17 cellular contexts compared by ENCODE assay signal in genomic region chr5:59923465-59923864, GRCh38. TPM values are rescaled to one million over a fixed set of nuclear protein-coding genes. Genes with fewer than 3 reads are reported as not detected.
DNase-seq lines count a peak whose midpoint lies in the region; ATAC-seq, FAIRE-seq and TF ChIP-seq lines count a peak whose summit lies in the region.
"Had no signal": no experiment of that assay in that cellular context is flagged by ENCODE, and none has a peak within 500 bp of the region (broad histone marks: within the 10 kb centered on the region; RNA-seq: fewer than 3 reads in every experiment).

No MANE protein-coding gene starts in this region.

- H4K91ac ChIP-seq in H1 (replicated peaks; ENCODE audit: insufficient read length, low read length), result no peak overlapping the region

- H3K36me3 Mint-ChIP-seq in neural progenitor cell, result no peaks in the 10 kb centered on the region
- H3K36me3 Mint-ChIP-seq: brain had no signal

- no peaks in the 10 kb centered on the region for H4K20me1 ChIP-seq in H1 (replicated peaks in 1 of 2; ENCODE audit: control insufficient read depth in 1 of 2, insufficient read depth in 2 of 2, low read length in 2 of 2)
- no peaks in the 10 kb centered on the region for H4K20me1 ChIP-seq in neural progenitor cell (ENCODE audit: low read depth)

- no peak overlapping the region for H3K4ac ChIP-seq in H1 (replicated peaks; ENCODE audit: insufficient read length, low read depth, low read length)

- H3K79me2 ChIP-seq in H1 (ENCODE audit: control insufficient read depth in 1 of 2, insufficient read depth in 2 of 2, low read length in 2 of 2), result no peaks in the 10 kb centered on the region
- no peaks in the 10 kb centered on the region for H3K79me2 ChIP-seq in neural progenitor cell (ENCODE audit: low read depth)

- DNase-seq in DMS53 (lab: John Stamatoyannopoulos, UW), result peak; percentile 35
- DNase-seq in DMS53 treated with DMSO at 0.1 percent for 48 hours (lab: John Stamatoyannopoulos, UW; ENCODE audit: unreplicated experiment), result no peak
- DNase-seq in LHCN-M2 (ENCODE audit: low read depth), result peak; percentile 54
- DNase-seq in H1 (ENCODE audit: low read depth in 1 of 2, low spot score in 2 of 2), result no peak
- peak; percentile 4 for DNase-seq in neural progenitor cell (ENCODE audit: low spot score)
- DNase-seq in ureter (ENCODE audit: low spot score), result no peak
- DNase-seq: 8988T; activated CD4-positive, alpha-beta T cell treated with anti-CD3 and anti-CD28 coated beads, Interleukin-2, amount 10 ng/mL, durations not matched to agents 7 days and 5 days; NCI-H446 treated with DMSO at 0.1 percent for 48 hours; PC-3; T-helper 17 cell; transverse colon had no signal

- no peaks in the 10 kb centered on the region for H3K4me1 Mint-ChIP-seq in neural progenitor cell
- H3K4me1 Mint-ChIP-seq: activated CD4-positive, alpha-beta T cell treated with anti-CD3 and anti-CD28 coated beads, Interleukin-2, amount 10 ng/mL, durations not matched to agents 7 days and 5 days; T-helper 17 cell had no signal

- H4K5ac ChIP-seq in H1 (ENCODE audit: insufficient read length, low read depth, low read length), result no peak overlapping the region

- H3K4me1 ChIP-seq in H1 (replicated peaks in 1 of 4; ENCODE audit: control insufficient read depth in 3 of 4, insufficient read depth in 4 of 4, low read length in 3 of 4) (peaks cover 0 to 5% (median 4%) of the 10 kb centered on the region in 4 experiments; a peak in 4 of 7 replicates), neural progenitor cell (no peaks in the 10 kb centered on the region)
- H3K4me1 ChIP-seq: transverse colon had no signal

- no peaks in the 10 kb centered on the region for H3K79me1 ChIP-seq in H1 (ENCODE audit: low read depth, low read length)

- 0 out of 2 replicates have a peak overlapping the region, but pooled peaks have one; percentile 3 for H2BK20ac ChIP-seq in H1 (ENCODE audit: low read length)

- no peaks in the 10 kb centered on the region for H3K9me3 Mint-ChIP-seq in neural progenitor cell
- H3K9me3 Mint-ChIP-seq: activated CD4-positive, alpha-beta T cell treated with anti-CD3 and anti-CD28 coated beads, Interleukin-2, amount 10 ng/mL, durations not matched to agents 7 days and 5 days; activated T-helper 2 cell treated with anti-CD3 and anti-CD28 coated beads, Interferon-gamma antibody, Interleukin-2, Interleukin-4, amounts not matched to agents 10 μg/mL and 5 μg/mL and 100 μg/mL, durations not matched to agents 14 hours and 24 hours and 36 hours; brain had no signal

- CTCF ChIA-PET in H1 (lab: Charles Lee; ENCODE audit: partially characterized antibody), result interaction anchor here (0.5 to 4.8 kb wide), 12 partner anchors 8 to 364 kb away, joined by 3 to 59 read pairs (median 4); partner anchors contain the start of gene PDE4D

- TF ChIP-seq CTCF in H1 (IDR thresholded peaks at IDR 0.05; ENCODE audit: control extremely low read depth in 1 of 3, insufficient read depth in 1 of 3, low read depth in 1 of 3, low read length in 3 of 3), result peak; percentile 20 to 65 (median 44)
- peak; percentile 20 for TF ChIP-seq CTCF in neural progenitor cell (IDR thresholded peaks at IDR 0.05)

- H2AFZ ChIP-seq in H1 (ENCODE audit: low read length) (no peak overlapping the region), neural progenitor cell (replicated peaks) (no peak overlapping the region)

- 0 out of 2 replicates have a peak overlapping the region, but pooled peaks have one; percentile 29 for H2BK12ac ChIP-seq in H1 (ENCODE audit: low read depth, low read length)

- H3K9ac ChIP-seq in H1 (replicated peaks in 1 of 4; ENCODE audit: extremely low read depth in 1 of 4, low read depth in 3 of 4, low read length in 3 of 4) (no peak overlapping the region), neural progenitor cell (no peak overlapping the region)

- ATAC-seq in GM18858 (IDR thresholded peaks at IDR 0.05; ENCODE audit: unreplicated experiment) (no peak), HG03135 (IDR thresholded peaks at IDR 0.05; ENCODE audit: unreplicated experiment) (no peak)
- ATAC-seq: PC-3, T-helper 17 cell had no signal

- POLR2A ChIA-PET in H1 (lab: Charles Lee; ENCODE audit: partially characterized antibody), result no interaction called here

- no peak overlapping the region for H3K18ac ChIP-seq in H1 (ENCODE audit: extremely low read depth, low read length)

- H3K4me3 Mint-ChIP-seq in neural progenitor cell, result no peak overlapping the region
- H3K4me3 Mint-ChIP-seq: activated CD4-positive, alpha-beta T cell treated with anti-CD3 and anti-CD28 coated beads, Interleukin-2, amount 10 ng/mL, durations not matched to agents 7 days and 5 days; brain; T-helper 17 cell had no signal

- no peak for FAIRE-seq in H1 (lab: Jason Lieb, UNC)

- no peak overlapping the region; the same call in 1 of the 2 replicates for H2BK15ac ChIP-seq in H1 (ENCODE audit: low read length)

- H3K9me3 ChIP-seq in H1 (ENCODE audit: insufficient read depth in 2 of 2, low read depth in 1 of 2, low read length in 1 of 2) (no peaks in the 10 kb centered on the region), neural progenitor cell (ENCODE audit: low read depth) (no peaks in the 10 kb centered on the region)
- H3K9me3 ChIP-seq: transverse colon had no signal

- no peaks in the 10 kb centered on the region for H3K23me2 ChIP-seq in H1 (ENCODE audit: low read depth, low read length)

- H4K8ac ChIP-seq in H1 (ENCODE audit: extremely low read depth, insufficient read depth, low read length), result no peak overlapping the region

- no peaks in the 10 kb centered on the region for H3F3A ChIP-seq in neural progenitor cell (ENCODE audit: low read depth)

- TF ChIP-seq EP300 in H1 (IDR thresholded peaks at IDR 0.05; ENCODE audit: borderline replicate concordance in 1 of 2, low read depth in 2 of 2, low read length in 2 of 2), result no peak

- H3K27ac ChIP-seq in H1 (ENCODE audit: low read depth, low read length), result no peak overlapping the region
- H3K27ac ChIP-seq in neural progenitor cell, result no peak overlapping the region
- H3K27ac ChIP-seq: transverse colon had no signal

- H2AK5ac ChIP-seq in H1 (ENCODE audit: low read depth, low read length), result no peak overlapping the region

- peak; percentile 83 to 85 for TF ChIP-seq RAD21 in H1 (IDR thresholded peaks at IDR 0.05 in 1 of 2, conservative IDR thresholded peaks at IDR 0.05 in 1 of 2; ENCODE audit: low read depth in 2 of 2, low read length in 2 of 2)

- no peaks in the 10 kb centered on the region; a peak in 3 of 7 replicates for H3K27me3 ChIP-seq in H1 (replicated peaks in 1 of 4; ENCODE audit: control insufficient read depth in 3 of 4, extremely low read depth in 1 of 4, insufficient read depth in 3 of 4, low read length in 3 of 4)
- H3K27me3 ChIP-seq in neural progenitor cell, result no peaks in the 10 kb centered on the region
- H3K27me3 ChIP-seq: transverse colon had no signal

- no peak for TF ChIP-seq POLR2A in H1 (IDR thresholded peaks at IDR 0.05; ENCODE audit: control extremely low read depth in 1 of 2, low read depth in 2 of 2, low read length in 2 of 2)

- no peak overlapping the region for H3K23ac ChIP-seq in H1 (ENCODE audit: insufficient read length)

- H3K4me3 ChIP-seq in H1 (ENCODE audit: extremely low read depth in 1 of 4, insufficient read depth in 2 of 4, low read depth in 3 of 4, low read length in 4 of 4) (no peak overlapping the region), neural progenitor cell (no peak overlapping the region)
- H3K4me3 ChIP-seq: lung, transverse colon had no signal

- no peak overlapping the region for H3K14ac ChIP-seq in H1 (ENCODE audit: insufficient read length)

- H2BK120ac ChIP-seq in H1 (replicated peaks; ENCODE audit: low read depth, low read length), result peak overlapping the region; percentile 78

- no peak overlapping the region for H2BK5ac ChIP-seq in H1 (ENCODE audit: low read depth, low read length)

- H3K27ac Mint-ChIP-seq in neural progenitor cell, result no peak overlapping the region
- H3K27ac Mint-ChIP-seq: activated CD4-positive, alpha-beta T cell treated with anti-CD3 and anti-CD28 coated beads, Interleukin-2, amount 10 ng/mL, durations not matched to agents 7 days and 5 days; activated T-helper 2 cell treated with anti-CD3 and anti-CD28 coated beads, Interferon-gamma antibody, Interleukin-2, Interleukin-4, amounts not matched to agents 10 μg/mL and 5 μg/mL and 100 μg/mL, durations not matched to agents 14 hours and 24 hours and 36 hours; T-helper 17 cell had no signal

- H3K36me3 ChIP-seq in H1 (ENCODE audit: control insufficient read depth in 2 of 4, insufficient read depth in 4 of 4, low read length in 3 of 4) (no peaks in the 10 kb centered on the region), neural progenitor cell (no peaks in the 10 kb centered on the region)
- H3K36me3 ChIP-seq: transverse colon had no signal

- no peak overlapping the region for H3K4me2 ChIP-seq in H1 (ENCODE audit: insufficient read depth in 1 of 2, low read depth in 2 of 2, low read length in 2 of 2)
- H3K4me2 ChIP-seq in neural progenitor cell, result no peak overlapping the region

- H3K56ac ChIP-seq in H1 (replicated peaks; ENCODE audit: insufficient read length, low read depth, low read length), result no peak overlapping the region

- 87% methylated on average over 3 of the region's 3 CpGs; no CpG with 5 or more reads in 1 of the 2 experiments for WGBS in H1 (ENCODE audit: extremely low coverage in 1 of 2, insufficient coverage in 1 of 2, insufficient read length in 1 of 2, insufficient replicate concordance in 2 of 2, low coverage in 1 of 2, low lambda C conversion rate in 2 of 2, missing lambda C conversion rate in 1 of 2), 2 experiments

- peaks cover 4% of the 10 kb centered on the region for H3K27me3 Mint-ChIP-seq in neural progenitor cell (ENCODE audit: insufficient read depth, low read depth)
- H3K27me3 Mint-ChIP-seq: activated CD4-positive, alpha-beta T cell treated with anti-CD3 and anti-CD28 coated beads, Interleukin-2, amount 10 ng/mL, durations not matched to agents 7 days and 5 days; brain; T-helper 17 cell had no signal

TF ChIP-seq in H1, 55 proteins besides CTCF, POLR2A, EP300 and RAD21 (continues in another document):
- TF ChIP-seq MAX (IDR thresholded peaks at IDR 0.05), result no peak
- TF ChIP-seq NANOG (IDR thresholded peaks at IDR 0.05; ENCODE audit: insufficient read depth, low read depth, low read length, poor library complexity, severe bottlenecking), result no peak

RNA-seq across cellular contexts. Expression of gene PDE4D, which starts 29.9 kb away (rescaled TPM):
- total RNA-seq in LHCN-M2 (2014; rRNA removed), result 26.8 and 33.9 TPM in 2 replicates
- 1.2 TPM for polyA plus RNA-seq in LHCN-M2 (2012)
- total RNA-seq in H1 (2021; fragmentation: NEBNext Ultra II Directional; extraction: Animal tissue kit (Norgen Biotek cat#: 25700)), result 3.1 and 3.7 TPM in 2 replicates
- 0.88 and 2.3 TPM in 2 replicates for polyA plus RNA-seq in H1 (2011; rRNA removed)
- 0.52 TPM for polyA plus RNA-seq in H1 (2011; cell fraction: cytosol; rRNA removed)
- polyA plus RNA-seq in H1 (2011; cell fraction: nucleus; rRNA removed), result 1.9 TPM
- polyA plus RNA-seq in H1 (2012, experiment 1 of 2), result 0.71 to 1.0 TPM (median 0.76 TPM) in 4 replicates
- 0.05 TPM for polyA plus RNA-seq in H1 (2012, experiment 2 of 2)
- 0.85 TPM for polyA plus RNA-seq in H1 (2013, experiment 1 of 2)
- 0.99 TPM for polyA plus RNA-seq in H1 (2013, experiment 2 of 2)
- polyA minus RNA-seq in H1 (2011; rRNA and poly(A)+ RNA removed), result 7.3 and 9.0 TPM in 2 replicates
- 1.8 TPM for polyA minus RNA-seq in H1 (2011; cell fraction: cytosol; rRNA and poly(A)+ RNA removed)
- 11.8 TPM for polyA minus RNA-seq in H1 (2011; cell fraction: nucleus; rRNA and poly(A)+ RNA removed)
- 2.0 and 2.3 TPM in 2 replicates for total RNA-seq in neural progenitor cell (ENCODE audit: low replicate concordance)
- 106 TPM for total RNA-seq in ureter

Comparison
In these comparisons a context has a peak if more than half of its experiments do, and no peak if none do; other contexts are left out.
1. DNase-seq: peak in DMS53 (single experiment), LHCN-M2 (single experiment) and neural progenitor cell (single experiment); none in DMS53 treated with DMSO at 0.1 percent for 48 hours (single experiment), H1 (0 of 2) and ureter (single experiment).